ENCODE assay signal across 22 cellular contexts in genomic region chr9:15160673-15161072, GRCh38.
DNase-seq lines count a peak whose midpoint lies in the region; ATAC-seq and TF ChIP-seq lines count a peak whose summit lies in the region.
"Had no signal": no experiment of that assay in that cellular context is flagged by ENCODE, and none has a peak within 500 bp of the region (broad histone marks: within the 10 kb centered on the region; RNA-seq: fewer than 3 reads in every experiment).

No MANE protein-coding gene starts in this region.

- no peaks in the 10 kb centered on the region for H3K36me3 ChIP-seq in left lung
- H3K36me3 ChIP-seq: lower lobe of right lung, neutrophil, transverse colon had no signal

- no peak for TF ChIP-seq CTCF in choroid plexus epithelial cell (conservative IDR thresholded peaks at IDR 0.05; ENCODE audit: low read depth, low read length)
- TF ChIP-seq CTCF in left lung (IDR thresholded peaks at IDR 0.05): no peak

- no peak overlapping the region for H3K4me3 ChIP-seq in choroid plexus epithelial cell (ENCODE audit: low read depth, low read length)
- no peak overlapping the region for H3K4me3 ChIP-seq in left lung
- H3K4me3 ChIP-seq: lower lobe of right lung, transverse colon had no signal

- DNase-seq in AG08396 (ENCODE audit: low spot score) (peak; percentile 32), choroid plexus epithelial cell (ENCODE audit: low read depth) (peak; percentile 65), left lung (no peak), NCI-H446 (lab: John Stamatoyannopoulos, UW) (no peak), Kasumi-1 (lab: John Stamatoyannopoulos, UW) (no peak), ureter (ENCODE audit: low spot score) (no peak)
- no peak for DNase-seq in stimulated activated CD4-positive, alpha-beta T cell treated with anti-CD3 and anti-CD28 coated beads, Interleukin-1b, Interleukin-23, amount 100 ng/mL, for 48 hours
- DNase-seq: activated B cell treated with CpG ODN at 0.5 μM for 24 hours; activated CD4-positive, alpha-beta T cell treated with anti-CD3 and anti-CD28 coated beads, Interleukin-2, amount 50 U/mL, for 48 hours; activated gamma-delta T cell; foreskin melanocyte; GOT3; hippocampal formation; lower lobe of right lung; NCI-H187; NCI-H69; small intestine; stimulated activated CD4-positive, alpha-beta T cell treated with anti-CD3 and anti-CD28 coated beads, Interleukin-4, amount 100 ng/mL, for 24 hours; T-helper 9 cell; transverse colon had no signal

- H3K9me3 ChIP-seq in left lung: no peaks in the 10 kb centered on the region
- H3K9me3 ChIP-seq: lower lobe of right lung, neutrophil, transverse colon had no signal

- H3K4me1 ChIP-seq in left lung: no peaks in the 10 kb centered on the region
- H3K4me1 ChIP-seq: lower lobe of right lung had no signal

- intact Hi-C loops in left lung (cut with DNase I): no loop called here

- ATAC-seq in HG02870 (IDR thresholded peaks at IDR 0.05; ENCODE audit: unreplicated experiment) (peak; percentile 51), left lung (peak; percentile 17)
- ATAC-seq: lower lobe of right lung had no signal

- no peaks in the 10 kb centered on the region for H3K27me3 ChIP-seq in left lung
- H3K27me3 ChIP-seq: neutrophil, transverse colon had no signal

- no peak overlapping the region for H3K27ac ChIP-seq in left lung
- H3K27ac ChIP-seq: lower lobe of right lung, neutrophil, transverse colon had no signal

Comparison
In these comparisons a context has a peak if more than half of its experiments do, and no peak if none do; other contexts are left out.
1. DNase-seq: peak in AG08396 (single experiment) and choroid plexus epithelial cell (single experiment); none in left lung (0 of 2), NCI-H446 (0 of 2), Kasumi-1 (0 of 2), stimulated activated CD4-positive, alpha-beta T cell treated with anti-CD3 and anti-CD28 coated beads, Interleukin-1b, Interleukin-23, amount 100 ng/mL, for 48 hours (single experiment) and ureter (single experiment).